ENCODE assay signal across 24 cellular contexts in the genomic region with DNA sequence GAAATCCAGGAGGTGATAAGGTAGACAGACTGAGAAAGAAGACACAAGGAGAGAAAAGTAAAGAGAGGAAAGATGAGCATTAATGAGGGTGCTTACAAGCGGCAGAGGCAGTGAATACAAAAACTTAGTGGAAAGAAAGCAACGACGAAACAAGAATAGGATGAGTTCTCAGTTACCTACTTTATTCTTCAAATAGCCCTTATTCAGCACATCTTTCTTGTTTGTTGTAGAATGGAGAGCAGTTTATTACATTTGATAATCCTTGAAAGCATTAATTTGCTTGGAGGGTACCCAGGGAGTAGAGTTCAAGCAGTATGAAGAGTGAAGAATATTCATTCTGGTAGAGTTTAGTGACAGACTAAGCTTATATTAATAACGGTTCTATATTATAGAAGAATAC. TPM values are rescaled to one million over a fixed set of nuclear protein-coding genes. Genes with fewer than 3 reads are reported as not detected.
DNase-seq lines count a peak whose midpoint lies in the region; ATAC-seq, FAIRE-seq and TF ChIP-seq lines count a peak whose summit lies in the region.
"Had no signal": no experiment of that assay in that cellular context is flagged by ENCODE, and none has a peak within 500 bp of the region (broad histone marks: within the 10 kb centered on the region; RNA-seq: fewer than 3 reads in every experiment).

No MANE protein-coding gene starts in this region.

- H2AK5ac ChIP-seq in H1 (ENCODE audit: low read depth, low read length) = no peak overlapping the region

- FAIRE-seq in A549 (lab: Jason Lieb, UNC) = no peak
- no peak for FAIRE-seq in H1 (lab: Jason Lieb, UNC)
- FAIRE-seq: G401.6 had no signal

- no peak overlapping the region for H3K18ac ChIP-seq in H1 (ENCODE audit: extremely low read depth, low read length)

- ATAC-seq in activated CD4-positive, alpha-beta T cell treated with anti-CD3 and anti-CD28 coated beads for 36 hours = no peak
- ATAC-seq in A549 = no peak
- no peak for ATAC-seq in T-helper 17 cell
- no peak for ATAC-seq in body of pancreas

- intact Hi-C loops in activated CD4-positive, alpha-beta T cell treated with anti-CD3 and anti-CD28 coated beads for 36 hours (cut with DNase I, micrococcal nuclease) = no loop called here
- intact Hi-C loops in body of pancreas (cut with DNase I) = no loop called here

- peaks cover 5% of the 10 kb centered on the region; the same call in 1 of the 2 replicates for H3K79me1 ChIP-seq in H1 (ENCODE audit: low read depth, low read length)

- POLR2A ChIA-PET in activated CD4-positive, alpha-beta T cell treated with anti-CD3 and anti-CD28 coated beads for 36 hours (lab: Charles Lee) = no interaction called here
- POLR2A ChIA-PET in activated CD4-positive, alpha-beta T cell treated with anti-CD3 and anti-CD28 coated beads, Interleukin-2, amount 10 ng/mL, durations not matched to agents 7 days and 5 days (lab: Charles Lee) = no interaction called here
- POLR2A ChIA-PET in A549 (lab: Yijun Ruan, JAX) (interaction anchor here (1.6 kb wide), 1 partner anchor 105 kb away, joined by 4 read pairs; the partner anchor contains the start of gene METTL16), H1 (lab: Charles Lee; ENCODE audit: partially characterized antibody) (no interaction called here)

- no peak for TF ChIP-seq RAD21 in A549 (conservative IDR thresholded peaks at IDR 0.05 in 1 of 2, IDR thresholded peaks at IDR 0.05 in 1 of 2)
- no peak for TF ChIP-seq RAD21 in H1 (IDR thresholded peaks at IDR 0.05 in 1 of 2, conservative IDR thresholded peaks at IDR 0.05 in 1 of 2; ENCODE audit: low read depth in 2 of 2, low read length in 2 of 2)

- H3K27ac Mint-ChIP-seq in activated CD4-positive, alpha-beta T cell treated with anti-CD3 and anti-CD28 coated beads for 36 hours = peak overlapping the region; percentile 62
- H3K27ac Mint-ChIP-seq in activated CD4-positive, alpha-beta T cell treated with anti-CD3 and anti-CD28 coated beads, Interleukin-2, amount 10 ng/mL, durations not matched to agents 7 days and 5 days = no peak overlapping the region
- peak overlapping the region; percentile 74 for H3K27ac Mint-ChIP-seq in T-helper 17 cell
- H3K27ac Mint-ChIP-seq: CD4-positive, alpha-beta T cell had no signal

- no peak overlapping the region for H3K4ac ChIP-seq in H1 (replicated peaks; ENCODE audit: insufficient read length, low read depth, low read length)

- no peaks in the 10 kb centered on the region for H3K23me2 ChIP-seq in H1 (ENCODE audit: low read depth, low read length)

- H4K91ac ChIP-seq in H1 (replicated peaks; ENCODE audit: insufficient read length, low read length) = no peak overlapping the region

- no peak overlapping the region for H2AFZ ChIP-seq in H1 (ENCODE audit: low read length)
- H2AFZ ChIP-seq: GM23248 had no signal

- CTCF ChIA-PET in activated CD4-positive, alpha-beta T cell treated with anti-CD3 and anti-CD28 coated beads for 36 hours (lab: Charles Lee) = no interaction called here
- CTCF ChIA-PET in activated CD4-positive, alpha-beta T cell treated with anti-CD3 and anti-CD28 coated beads, Interleukin-2, amount 10 ng/mL, durations not matched to agents 7 days and 5 days (lab: Charles Lee) = no interaction called here
- CTCF ChIA-PET in A549 (lab: Yijun Ruan, JAX) = no interaction called here
- CTCF ChIA-PET in H1 (lab: Charles Lee; ENCODE audit: partially characterized antibody) = no interaction called here

- TF ChIP-seq CTCF in A549 (IDR thresholded peaks at IDR 0.05) (no peak), H1 (IDR thresholded peaks at IDR 0.05; ENCODE audit: control extremely low read depth in 1 of 3, insufficient read depth in 1 of 3, low read depth in 1 of 3, low read length in 3 of 3) (no peak), body of pancreas (IDR thresholded peaks at IDR 0.05) (no peak)

- H4K20me1 ChIP-seq in H1 (replicated peaks in 1 of 2; ENCODE audit: control insufficient read depth in 1 of 2, insufficient read depth in 2 of 2, low read length in 2 of 2) = peaks cover 14 to 21% of the 10 kb centered on the region in 2 experiments

- TF ChIP-seq EP300 in A549 (IDR thresholded peaks at IDR 0.05) = no peak
- TF ChIP-seq EP300 in H1 (IDR thresholded peaks at IDR 0.05; ENCODE audit: borderline replicate concordance in 1 of 2, low read depth in 2 of 2, low read length in 2 of 2) = no peak

- H3K4me2 ChIP-seq in A549 (no peak overlapping the region), H1 (ENCODE audit: insufficient read depth in 1 of 2, low read depth in 2 of 2, low read length in 2 of 2) (no peak overlapping the region)
- H3K4me2 ChIP-seq: BLaER1, SK-N-SH had no signal

- H3K36me3 ChIP-seq in H1 (ENCODE audit: control insufficient read depth in 2 of 4, insufficient read depth in 4 of 4, low read length in 3 of 4) (peaks cover 0 to 4% (median 0%) of the 10 kb centered on the region in 4 experiments; a peak in 1 of 8 replicates), body of pancreas (replicated peaks in 1 of 2; ENCODE audit: insufficient read depth in 1 of 2, low read depth in 2 of 2) (no peaks in the 10 kb centered on the region)
- H3K36me3 ChIP-seq: Peyer's patch had no signal

- no peaks in the 10 kb centered on the region for H3K9me3 ChIP-seq in A549
- no peaks in the 10 kb centered on the region for H3K9me3 ChIP-seq in T-helper 17 cell (ENCODE audit: control insufficient read depth, low read length, poor library complexity, severe bottlenecking)
- H3K9me3 ChIP-seq in H1 (ENCODE audit: insufficient read depth in 2 of 2, low read depth in 1 of 2, low read length in 1 of 2) = no peaks in the 10 kb centered on the region
- H3K9me3 ChIP-seq in body of pancreas = no peaks in the 10 kb centered on the region
- H3K9me3 ChIP-seq: Peyer's patch, SK-N-SH had no signal

- H3K4me1 Mint-ChIP-seq in activated CD4-positive, alpha-beta T cell treated with anti-CD3 and anti-CD28 coated beads for 36 hours = peaks cover 47% of the 10 kb centered on the region
- peaks cover 17% of the 10 kb centered on the region for H3K4me1 Mint-ChIP-seq in activated CD4-positive, alpha-beta T cell treated with anti-CD3 and anti-CD28 coated beads, Interleukin-2, amount 10 ng/mL, durations not matched to agents 7 days and 5 days
- peaks cover 31% of the 10 kb centered on the region for H3K4me1 Mint-ChIP-seq in T-helper 17 cell

- peaks cover 28 to 99% of the 10 kb centered on the region in 2 experiments for H3K79me2 ChIP-seq in H1 (ENCODE audit: control insufficient read depth in 1 of 2, insufficient read depth in 2 of 2, low read length in 2 of 2)

- 91% methylated on average over 4 of the region's 4 CpGs for WGBS in A549 (ENCODE audit: missing lambda C conversion rate)
- WGBS in H1 (ENCODE audit: extremely low coverage in 1 of 2, insufficient coverage in 1 of 2, insufficient read length in 1 of 2, insufficient replicate concordance in 2 of 2, low coverage in 1 of 2, low lambda C conversion rate in 2 of 2, missing lambda C conversion rate in 1 of 2), 2 experiments = 94% methylated on average over 4 of the region's 4 CpGs; no CpG with 5 or more reads in 1 of the 2 experiments
- WGBS in body of pancreas, 2 donors = 76 to 81% methylated on average over 4 of the region's 4 CpGs

- H3K4me3 ChIP-seq in A549 = no peak overlapping the region
- H3K4me3 ChIP-seq in H1 (ENCODE audit: extremely low read depth in 1 of 4, insufficient read depth in 2 of 4, low read depth in 3 of 4, low read length in 4 of 4) = no peak overlapping the region
- H3K4me3 ChIP-seq in body of pancreas = no peak overlapping the region
- H3K4me3 ChIP-seq: BLaER1, GM23248, Peyer's patch had no signal

- no peaks in the 10 kb centered on the region for H3K9me3 Mint-ChIP-seq in activated CD4-positive, alpha-beta T cell treated with anti-CD3 and anti-CD28 coated beads for 36 hours (ENCODE audit: low read depth)
- H3K9me3 Mint-ChIP-seq in activated CD4-positive, alpha-beta T cell treated with anti-CD3 and anti-CD28 coated beads, Interleukin-2, amount 10 ng/mL, durations not matched to agents 7 days and 5 days = no peaks in the 10 kb centered on the region
- H3K9me3 Mint-ChIP-seq: CD4-positive, alpha-beta T cell had no signal

- TF ChIP-seq POLR2A in A549 (IDR thresholded peaks at IDR 0.05; ENCODE audit: low read length) = no peak
- TF ChIP-seq POLR2A in H1 (IDR thresholded peaks at IDR 0.05; ENCODE audit: control extremely low read depth in 1 of 2, low read depth in 2 of 2, low read length in 2 of 2) = no peak
- no peak for TF ChIP-seq POLR2A in body of pancreas (IDR thresholded peaks at IDR 0.05)

- H3K4me1 ChIP-seq in A549 = no peaks in the 10 kb centered on the region
- peaks cover 0 to 4% (median 0%) of the 10 kb centered on the region in 4 experiments; a peak in 1 of 7 replicates for H3K4me1 ChIP-seq in H1 (replicated peaks in 1 of 4; ENCODE audit: control insufficient read depth in 3 of 4, insufficient read depth in 4 of 4, low read length in 3 of 4)
- H3K4me1 ChIP-seq in body of pancreas = peaks cover 9% of the 10 kb centered on the region
- H3K4me1 ChIP-seq: BLaER1 had no signal

- peaks cover 9% of the 10 kb centered on the region for H3K36me3 Mint-ChIP-seq in activated CD4-positive, alpha-beta T cell treated with anti-CD3 and anti-CD28 coated beads for 36 hours (ENCODE audit: low read depth)
- peaks cover 24% of the 10 kb centered on the region for H3K36me3 Mint-ChIP-seq in activated CD4-positive, alpha-beta T cell treated with anti-CD3 and anti-CD28 coated beads, Interleukin-2, amount 10 ng/mL, durations not matched to agents 7 days and 5 days (ENCODE audit: low read depth)
- H3K36me3 Mint-ChIP-seq in T-helper 17 cell (ENCODE audit: low read depth) = peaks cover 3% of the 10 kb centered on the region

- H2BK120ac ChIP-seq in H1 (replicated peaks; ENCODE audit: low read depth, low read length) = no peak overlapping the region

- H3K56ac ChIP-seq in H1 (replicated peaks; ENCODE audit: insufficient read length, low read depth, low read length) = no peak overlapping the region

- no peak overlapping the region for H2BK5ac ChIP-seq in H1 (ENCODE audit: low read depth, low read length)

- no peak overlapping the region for H4K5ac ChIP-seq in H1 (ENCODE audit: insufficient read length, low read depth, low read length)

- H3K4me3 Mint-ChIP-seq in activated CD4-positive, alpha-beta T cell treated with anti-CD3 and anti-CD28 coated beads for 36 hours = no peak overlapping the region
- no peak overlapping the region for H3K4me3 Mint-ChIP-seq in activated CD4-positive, alpha-beta T cell treated with anti-CD3 and anti-CD28 coated beads, Interleukin-2, amount 10 ng/mL, durations not matched to agents 7 days and 5 days
- H3K4me3 Mint-ChIP-seq in T-helper 17 cell = peak overlapping the region; percentile 56
- H3K4me3 Mint-ChIP-seq: CD4-positive, alpha-beta T cell; H9 had no signal

- H2BK12ac ChIP-seq in H1 (ENCODE audit: low read depth, low read length) = no peak overlapping the region

- H3K27me3 ChIP-seq in H1 (replicated peaks in 1 of 4; ENCODE audit: control insufficient read depth in 3 of 4, extremely low read depth in 1 of 4, insufficient read depth in 3 of 4, low read length in 3 of 4) (no peaks in the 10 kb centered on the region), body of pancreas (no peaks in the 10 kb centered on the region)
- H3K27me3 ChIP-seq: BLaER1, Peyer's patch had no signal

- H3K27ac ChIP-seq in A549 = no peak overlapping the region
- no peak overlapping the region for H3K27ac ChIP-seq in H1 (ENCODE audit: low read depth, low read length)
- H3K27ac ChIP-seq in body of pancreas = no peak overlapping the region
- H3K27ac ChIP-seq: 22Rv1, BLaER1, GM23248, Peyer's patch had no signal

- H3K23ac ChIP-seq in H1 (ENCODE audit: insufficient read length) = peak overlapping the region; percentile 71

- H4K8ac ChIP-seq in H1 (ENCODE audit: extremely low read depth, insufficient read depth, low read length) = no peak overlapping the region

- no peaks in the 10 kb centered on the region for H3K27me3 Mint-ChIP-seq in activated CD4-positive, alpha-beta T cell treated with anti-CD3 and anti-CD28 coated beads for 36 hours
- no peaks in the 10 kb centered on the region for H3K27me3 Mint-ChIP-seq in activated CD4-positive, alpha-beta T cell treated with anti-CD3 and anti-CD28 coated beads, Interleukin-2, amount 10 ng/mL, durations not matched to agents 7 days and 5 days
- H3K27me3 Mint-ChIP-seq in T-helper 17 cell = no peaks in the 10 kb centered on the region
- H3K27me3 Mint-ChIP-seq: CD4-positive, alpha-beta T cell had no signal

- peak overlapping the region; percentile 80 for H3K14ac ChIP-seq in H1 (ENCODE audit: insufficient read length)

- DNase-seq in activated CD4-positive, alpha-beta T cell treated with anti-CD3 and anti-CD28 coated beads for 36 hours = no peak
- DNase-seq in activated CD4-positive, alpha-beta T cell treated with anti-CD3 and anti-CD28 coated beads, Interleukin-2, amount 10 ng/mL, durations not matched to agents 7 days and 5 days = no peak
- DNase-seq in A549 (ENCODE audit: low read depth in 1 of 2, low spot score in 1 of 2) (no peak), T-helper 17 cell (no peak), H1 (ENCODE audit: low read depth in 1 of 2, low spot score in 2 of 2) (no peak), NOMO-1 treated with dmso at 0.1 percent for 144 hours (lab: John Stamatoyannopoulos, UW; ENCODE audit: unreplicated experiment) (no peak), body of pancreas (no peak)
- DNase-seq in stimulated activated CD4-positive, alpha-beta T cell treated with anti-CD3 and anti-CD28 coated beads, Interleukin-15, amount 100 ng/mL, for 24 hours = no peak
- DNase-seq: CD4-positive, alpha-beta T cell; COR-L47; GM23248; H9; Karpas-422; NCI-H1092; NCI-H1417 treated with DMSO at 0.1 percent for 48 hours; NCI-H1694 treated with DMSO at 0.1 percent for 48 hours; NCI-H2081; NCI-H2227 treated with DMSO at 0.1 percent for 48 hours; NCI-H526 treated with DMSO at 0.1 percent for 48 hours; Peyer's patch; SK-N-SH had no signal

- no peak overlapping the region for H2BK15ac ChIP-seq in H1 (ENCODE audit: low read length)

- no peak overlapping the region for H2BK20ac ChIP-seq in H1 (ENCODE audit: low read length)

- no peak overlapping the region for H3K9ac ChIP-seq in H1 (replicated peaks in 1 of 4; ENCODE audit: extremely low read depth in 1 of 4, low read depth in 3 of 4, low read length in 3 of 4)
- H3K9ac ChIP-seq: BLaER1, GM23248, SK-N-SH had no signal

RNA-seq across cellular contexts. Expression of gene PAFAH1B1, which starts 22.4 kb away (rescaled TPM):
- 100 to 1,000 TPM; 163 to 167 TPM for total RNA-seq in activated CD4-positive, alpha-beta T cell treated with anti-CD3 and anti-CD28 coated beads for 36 hours
- total RNA-seq in activated CD4-positive, alpha-beta T cell treated with anti-CD3 and anti-CD28 coated beads, Interleukin-2, amount 10 ng/mL, durations not matched to agents 7 days and 5 days = 100 to 1,000 TPM; 165 to 169 TPM
- polyA plus RNA-seq in A549 (2011; rRNA removed) (197 and 204 TPM in 2 replicates), A549 (2017; fragmentation: RNase III; extraction: RNeasy Plus Mini Kit Qiagen cat#74134 plus additional on column Dnase treatment) (122 to 132 TPM (median 125 TPM) in 3 replicates), H1 (2011; rRNA removed) (29.6 and 42.0 TPM in 2 replicates)
- polyA plus RNA-seq in A549 (2012; cell fraction: cytosol; rRNA removed) = 54.8 and 59.1 TPM in 2 replicates
- 30.9 and 49.5 TPM in 2 replicates for polyA plus RNA-seq in A549 (2012; cell fraction: nucleus; rRNA removed)
- polyA minus RNA-seq in A549 (2011; rRNA and poly(A)+ RNA removed) = 161 and 170 TPM in 2 replicates
- total RNA-seq in T-helper 17 cell (100 to 1,000 TPM; 149 to 165 TPM), body of pancreas (10 to 100 TPM; 39.7 to 60.3 TPM)
- total RNA-seq in H1 (2021; fragmentation: NEBNext Ultra II Directional; extraction: Animal tissue kit (Norgen Biotek cat#: 25700)) = 137 and 152 TPM in 2 replicates
- polyA plus RNA-seq in H1 (2011; cell fraction: cytosol; rRNA removed) = 50.9 TPM
- polyA plus RNA-seq in H1 (2011; cell fraction: nucleus; rRNA removed) = 24.4 TPM
- 83.0 to 115 TPM (median 102 TPM) in 4 replicates for polyA plus RNA-seq in H1 (2012, experiment 1 of 2)
- polyA plus RNA-seq in H1 (2012, experiment 2 of 2) = 24.5 TPM
- polyA plus RNA-seq in H1 (2013, experiment 1 of 2) = 39.2 TPM
- 40.5 TPM for polyA plus RNA-seq in H1 (2013, experiment 2 of 2)
- polyA minus RNA-seq in H1 (2011; rRNA and poly(A)+ RNA removed) = 93.9 and 106 TPM in 2 replicates
- 50.8 TPM for polyA minus RNA-seq in H1 (2011; cell fraction: cytosol; rRNA and poly(A)+ RNA removed)
- 44.7 TPM for polyA minus RNA-seq in H1 (2011; cell fraction: nucleus; rRNA and poly(A)+ RNA removed)
